Comparison of ENCODE assay signal across 25 cellular contexts in genomic region chr1:18734461-18735368, GRCh38.
DNase-seq lines count a peak whose midpoint lies in the region; ATAC-seq and TF ChIP-seq lines count a peak whose summit lies in the region.
"Had no signal": no experiment of that assay in that cellular context is flagged by ENCODE, and none has a peak within 500 bp of the region (broad histone marks: within the 10 kb centered on the region; RNA-seq: fewer than 3 reads in every experiment).

No MANE protein-coding gene starts in this region.

- H3K4me3 ChIP-seq in RWPE2 (ENCODE audit: severe bottlenecking): no peak overlapping the region
- H3K4me3 ChIP-seq: A549; BLaER1 treated with 17β-estradiol and CSF1 and Interleukin-3, amounts not matched to agents 10 nM and 100 nM; GM12878; PC-9; SK-N-MC had no signal

- ATAC-seq in RWPE2 (ENCODE audit: low read depth) (no peak), GM19452 (IDR thresholded peaks at IDR 0.05; ENCODE audit: unreplicated experiment) (no peak)
- ATAC-seq: A549, GM12878 had no signal

- H3K4me1 ChIP-seq in RWPE2 (ENCODE audit: insufficient read depth, poor library complexity, severe bottlenecking): no peaks in the 10 kb centered on the region
- H3K4me1 ChIP-seq: A549; BLaER1 treated with 17β-estradiol and CSF1 and Interleukin-3, amounts not matched to agents 10 nM and 100 nM had no signal

- H3K36me3 Mint-ChIP-seq in progenitor cell of endocrine pancreas (ENCODE audit: insufficient read depth): no peaks in the 10 kb centered on the region
- H3K36me3 Mint-ChIP-seq: CD4-positive, alpha-beta memory T cell had no signal

- TF ChIP-seq CTCF in GM13977 (IDR thresholded peaks at IDR 0.05; ENCODE audit: extremely low read depth, insufficient read depth, missing control alignments): no peak
- no peak for TF ChIP-seq CTCF in RWPE2 (IDR thresholded peaks at IDR 0.05; ENCODE audit: poor library complexity, severe bottlenecking)
- TF ChIP-seq CTCF in progenitor cell of endocrine pancreas (IDR thresholded peaks at IDR 0.05; ENCODE audit: unreplicated experiment): no peak

- H3K4me3 Mint-ChIP-seq in progenitor cell of endocrine pancreas (ENCODE audit: low read depth): no peak overlapping the region
- H3K4me3 Mint-ChIP-seq: CD4-positive, alpha-beta memory T cell had no signal

- H3K4me1 Mint-ChIP-seq in progenitor cell of endocrine pancreas (ENCODE audit: low read depth): peaks cover 5% of the 10 kb centered on the region
- H3K4me1 Mint-ChIP-seq: CD4-positive, alpha-beta memory T cell had no signal

- H3K9me3 ChIP-seq in RWPE2 (ENCODE audit: severe bottlenecking): no peaks in the 10 kb centered on the region
- H3K9me3 ChIP-seq: A549; BLaER1 treated with 17β-estradiol and CSF1 and Interleukin-3, amounts not matched to agents 10 nM and 100 nM had no signal

- peak overlapping the region; percentile 72 for H3K27ac Mint-ChIP-seq in progenitor cell of endocrine pancreas
- H3K27ac Mint-ChIP-seq: CD4-positive, alpha-beta memory T cell had no signal

- in situ Hi-C loops in GM13977 (cut with MboI; ENCODE audit: low pct_unique_long_range_greater_than_20kb, low sequenced_read_pairs, unreplicated experiment): no loop called here

- no peak overlapping the region for H3K27ac ChIP-seq in RWPE2 (ENCODE audit: poor library complexity, severe bottlenecking)
- H3K27ac ChIP-seq: A549; BLaER1 treated with 17β-estradiol and CSF1 and Interleukin-3, amounts not matched to agents 10 nM and 100 nM; PC-9; SK-N-MC had no signal

- no peaks in the 10 kb centered on the region for H3K9me3 Mint-ChIP-seq in progenitor cell of endocrine pancreas (ENCODE audit: low read depth)

- DNase-seq in GM13977 (ENCODE audit: low spot score): peak; percentile 11
- DNase-seq in RWPE2 (ENCODE audit: low spot score): peak; percentile 8
- peak; percentile 68 for DNase-seq in mesenteric fat pad (ENCODE audit: low spot score)
- DNase-seq in progenitor cell of endocrine pancreas (ENCODE audit: low spot score, unreplicated experiment): no peak
- DNase-seq in SIG-M5 treated with dmso at 0.1 percent for 504 hours (lab: John Stamatoyannopoulos, UW; ENCODE audit: unreplicated experiment): no peak
- DNase-seq in NCI-H524 treated with DMSO at 0.1 percent for 48 hours (lab: John Stamatoyannopoulos, UW): no peak
- DNase-seq: AML-193; CD4-positive, alpha-beta memory T cell; COR-L47; EL; GDM1; KBM-7; NCI-H1105 treated with DMSO at 0.1 percent for 48 hours; NCI-H146; NCI-H2029; NCI-H446; NCI-H526; PC-9; RPMI8226; SHP77 had no signal

- H3K27me3 ChIP-seq in RWPE2 (ENCODE audit: insufficient read depth, poor library complexity, severe bottlenecking): peaks cover 13% of the 10 kb centered on the region
- H3K27me3 ChIP-seq: BLaER1 treated with 17β-estradiol and CSF1 and Interleukin-3, amounts not matched to agents 10 nM and 100 nM had no signal

- peaks cover 44% of the 10 kb centered on the region for H3K27me3 Mint-ChIP-seq in progenitor cell of endocrine pancreas

- H3K36me3 ChIP-seq in RWPE2 (ENCODE audit: low read depth): no peaks in the 10 kb centered on the region
- H3K36me3 ChIP-seq: BLaER1 treated with 17β-estradiol and CSF1 and Interleukin-3, amounts not matched to agents 10 nM and 100 nM had no signal

Comparison
In these comparisons a context has a peak if more than half of its experiments do, and no peak if none do; other contexts are left out.
1. DNase-seq: peak in GM13977 (single experiment), RWPE2 (single experiment) and mesenteric fat pad (single experiment); none in progenitor cell of endocrine pancreas (single experiment), SIG-M5 treated with dmso at 0.1 percent for 504 hours (single experiment) and NCI-H524 treated with DMSO at 0.1 percent for 48 hours (single experiment).